Comparison of ENCODE assay signal across 20 cellular contexts in genomic region chrX:6257025-6257424, GRCh38. TPM values are rescaled to one million over a fixed set of nuclear protein-coding genes. Genes with fewer than 3 reads are reported as not detected.
A peak's percentile ranks its signal among the peaks of the same experiment; 100 is the strongest.
DNase-seq lines count a peak whose midpoint lies in the region; ATAC-seq and TF ChIP-seq lines count a peak whose summit lies in the region.
"Had no signal": no experiment of that assay in that cellular context is flagged by ENCODE, and none has a peak within 500 bp of the region (broad histone marks: within the 10 kb centered on the region; RNA-seq: fewer than 3 reads in every experiment).

No MANE protein-coding gene starts in this region.

- H3K4me3 ChIP-seq in GM23338: no peak overlapping the region
- H3K4me3 ChIP-seq: A549; BLaER1 treated with 17β-estradiol and CSF1 and Interleukin-3, amounts not matched to agents 10 nM and 100 nM had no signal

- H3K27me3 Mint-ChIP-seq in GM23338 (ENCODE audit: insufficient read depth, low read depth, poor library complexity): no peaks in the 10 kb centered on the region
- H3K27me3 Mint-ChIP-seq in WTC11 (ENCODE audit: low read depth): no peaks in the 10 kb centered on the region; the same call in 1 of the 2 replicates
- H3K27me3 Mint-ChIP-seq: CD4-positive, alpha-beta T cell; CD8-positive, alpha-beta memory T cell had no signal

- no peaks in the 10 kb centered on the region for H3K36me3 ChIP-seq in GM23338 (ENCODE audit: insufficient read depth)
- H3K36me3 ChIP-seq: BE2C; BLaER1 treated with 17β-estradiol and CSF1 and Interleukin-3, amounts not matched to agents 10 nM and 100 nM had no signal

- peaks cover 13% of the 10 kb centered on the region for H3K4me1 Mint-ChIP-seq in GM23338
- peaks cover 17% of the 10 kb centered on the region for H3K4me1 Mint-ChIP-seq in WTC11
- H3K4me1 Mint-ChIP-seq: CD14-positive monocyte; CD8-positive, alpha-beta memory T cell had no signal

- H3K27ac Mint-ChIP-seq in GM23338 (no peak overlapping the region), WTC11 (no peak overlapping the region)
- H3K27ac Mint-ChIP-seq: CD14-positive monocyte; CD4-positive, alpha-beta T cell; CD8-positive, alpha-beta memory T cell had no signal

- DNase-seq in GM23338 (ENCODE audit: low spot score): no peak
- DNase-seq in WTC11 (ENCODE audit: low spot score): no peak
- DNase-seq in iPS-NIHi11 (ENCODE audit: low spot score): peak; percentile 5
- DNase-seq in stimulated activated CD4-positive, alpha-beta T cell treated with anti-CD3 and anti-CD28 coated beads, Interleukin-4, amount 100 ng/mL, for 1 hour: no peak
- no peak for DNase-seq in NCI-H2107 (lab: John Stamatoyannopoulos, UW)
- DNase-seq: 8988T; ACHN; AML-193; BE2C; CD4-positive, alpha-beta T cell; CD8-positive, alpha-beta memory T cell; DMS 273 treated with DMSO at 0.1 percent for 48 hours; DMS79 treated with DMSO at 0.1 percent for 48 hours; GOT3; HCEC 1CT had no signal

- peak; percentile 57 for ATAC-seq in GM23338
- peak; percentile 68 for ATAC-seq in WTC11
- no peak for ATAC-seq in GM21447 (IDR thresholded peaks at IDR 0.05; ENCODE audit: unreplicated experiment)
- ATAC-seq in HG02798 (IDR thresholded peaks at IDR 0.05; ENCODE audit: poor library complexity, unreplicated experiment): no peak
- ATAC-seq: A549 had no signal

- no peaks in the 10 kb centered on the region for H3K36me3 Mint-ChIP-seq in GM23338 (ENCODE audit: low read depth)
- H3K36me3 Mint-ChIP-seq in WTC11: no peaks in the 10 kb centered on the region; the same call in 1 of the 2 replicates
- H3K36me3 Mint-ChIP-seq: CD14-positive monocyte; CD8-positive, alpha-beta memory T cell had no signal

- H3K79me2 ChIP-seq in GM23338 (replicated peaks; ENCODE audit: insufficient read depth): no peaks in the 10 kb centered on the region

- TF ChIP-seq CTCF in GM23338 (conservative IDR thresholded peaks at IDR 0.05; ENCODE audit: low read depth in 2 of 2) (no peak), WTC11 (IDR thresholded peaks at IDR 0.05) (no peak)

- no peak overlapping the region for H3K4me2 ChIP-seq in GM23338
- H3K4me2 ChIP-seq: A549; BLaER1 treated with 17β-estradiol and CSF1 and Interleukin-3, amounts not matched to agents 10 nM and 100 nM had no signal

- peaks cover 3% of the 10 kb centered on the region; the same call in 1 of the 3 replicates for H3K9me3 Mint-ChIP-seq in GM23338
- H3K9me3 Mint-ChIP-seq in WTC11: peaks cover 7% of the 10 kb centered on the region; the same call in 1 of the 2 replicates
- H3K9me3 Mint-ChIP-seq: CD4-positive, alpha-beta T cell had no signal

- H3F3A ChIP-seq in GM23338 (replicated peaks; ENCODE audit: low read depth): no peaks in the 10 kb centered on the region

- H3K27me3 ChIP-seq in GM23338 (ENCODE audit: insufficient read depth): no peaks in the 10 kb centered on the region
- H3K27me3 ChIP-seq: BE2C; BLaER1 treated with 17β-estradiol and CSF1 and Interleukin-3, amounts not matched to agents 10 nM and 100 nM had no signal

- no peaks in the 10 kb centered on the region for H4K20me1 ChIP-seq in GM23338 (replicated peaks; ENCODE audit: insufficient read depth)
- H4K20me1 ChIP-seq: BLaER1 treated with 17β-estradiol and CSF1 and Interleukin-3, amounts not matched to agents 10 nM and 100 nM had no signal

- H3K9me2 ChIP-seq in GM23338 (ENCODE audit: insufficient read depth): no peaks in the 10 kb centered on the region

- H2AFZ ChIP-seq in GM23338: peak overlapping the region; percentile 49; the same call in 1 of the 2 replicates

- no peak overlapping the region for H3K27ac ChIP-seq in GM23338 (ENCODE audit: low read depth)
- H3K27ac ChIP-seq: A549; BLaER1 treated with 17β-estradiol and CSF1 and Interleukin-3, amounts not matched to agents 10 nM and 100 nM had no signal

- H3K4me3 Mint-ChIP-seq in GM23338: no peak overlapping the region
- H3K4me3 Mint-ChIP-seq in WTC11: no peak overlapping the region
- H3K4me3 Mint-ChIP-seq: CD14-positive monocyte; CD4-positive, alpha-beta T cell; CD8-positive, alpha-beta memory T cell had no signal

- no peaks in the 10 kb centered on the region for H3K4me1 ChIP-seq in GM23338 (ENCODE audit: insufficient read depth)
- H3K4me1 ChIP-seq: A549; BE2C; BLaER1 treated with 17β-estradiol and CSF1 and Interleukin-3, amounts not matched to agents 10 nM and 100 nM had no signal

- CTCF ChIA-PET in WTC11 (lab: Charles Lee): no interaction called here

- POLR2A ChIA-PET in WTC11 (lab: Charles Lee): no interaction called here

TF ChIP-seq in GM23338, 12 proteins besides CTCF, POLR2A, EP300 and RAD21 (continues in another document):
- TF ChIP-seq STAT1 (IDR thresholded peaks at IDR 0.05; ENCODE audit: unreplicated experiment) (no peak), CREB1 (CRISPR knock-in tag; IDR thresholded peaks at IDR 0.05; ENCODE audit: low read depth) (no peak), JUNB (IDR thresholded peaks at IDR 0.05; ENCODE audit: unreplicated experiment) (no peak), EZH2 (IDR thresholded peaks at IDR 0.05; ENCODE audit: low read depth, unreplicated experiment) (no peak), POLR2AphosphoS5 (IDR thresholded peaks at IDR 0.05; ENCODE audit: low read depth) (no peak)

TF ChIP-seq in WTC11, 78 proteins besides CTCF, POLR2A, EP300 and RAD21:
- TF ChIP-seq ZBTB21 (CRISPR knock-in tag; IDR thresholded peaks at IDR 0.05; ENCODE audit: borderline replicate concordance): no peak
- no peak for TF ChIP-seq ATF2 (CRISPR knock-in tag; IDR thresholded peaks at IDR 0.05; ENCODE audit: borderline replicate concordance, low read depth)
- TF ChIP-seq PRRX2 (CRISPR knock-in tag; IDR thresholded peaks at IDR 0.05): no peak
- no peak for TF ChIP-seq NFE2L1 (CRISPR knock-in tag; IDR thresholded peaks at IDR 0.05)
- TF ChIP-seq ZNF219 (CRISPR knock-in tag; IDR thresholded peaks at IDR 0.05; ENCODE audit: borderline replicate concordance): no peak
- TF ChIP-seq ZNF232 (CRISPR knock-in tag; IDR thresholded peaks at IDR 0.05): no peak

RNA-seq across cellular contexts. Expression of gene NLGN4X, which starts 28.4 kb away (rescaled TPM):
- 86.5 and 86.8 TPM in 2 replicates for total RNA-seq in GM23338 (2014; rRNA removed; shearing (Covaris generic))
- 35.2 and 36.0 TPM in 2 replicates for polyA plus RNA-seq in GM23338 (2016; fragmentation: Nextera tagmentation; extraction: Ambion mirVana)
- total RNA-seq in WTC11 (2021): 53.8 to 66.9 TPM (median 63.3 TPM) in 3 replicates
- total RNA-seq: CD8-positive, alpha-beta memory T cell had no signal
- polyA plus RNA-seq: CD14-positive monocyte had no signal

Comparison
In these comparisons a context has a peak if more than half of its experiments do, and no peak if none do; other contexts are left out.
1. ATAC-seq: peak in GM23338 (single experiment) and WTC11 (single experiment); none in GM21447 (single experiment) and HG02798 (single experiment).